Comparison of ENCODE assay signal across 28 cellular contexts in genomic region chr18:9042766-9043481, GRCh38.
"Had no signal": no experiment of that assay in that cellular context is flagged by ENCODE, and none has a peak within 500 bp of the region (broad histone marks: within the 10 kb centered on the region; RNA-seq: fewer than 3 reads in every experiment).

No MANE protein-coding gene starts in this region.

- DNase-seq: activated B cell treated with CpG ODN at 0.5 μM for 24 hours; activated CD4-positive, alpha-beta memory T cell treated with anti-CD3 and anti-CD28 coated beads for 36 hours; activated CD4-positive, alpha-beta T cell treated with anti-CD3 and anti-CD28 coated beads for 4 hours; activated CD4-positive, alpha-beta T cell treated with anti-CD3 and anti-CD28 coated beads, Interleukin-2, amount 10 ng/mL, durations not matched to agents 24 days and 14 days; activated CD4-positive, alpha-beta T cell treated with anti-CD3 and anti-CD28 coated beads, Interleukin-2, amount 50 U/mL, for 1 hour; activated CD4-positive, alpha-beta T cell treated with anti-CD3 and anti-CD28 coated beads, Interleukin-2, amount 50 U/mL, for 4 hours; activated CD4-positive, CD25-positive, alpha-beta regulatory T cell treated with anti-CD3 and anti-CD28 coated beads, Interleukin-2, amount 50 U/mL, for 72 hours; activated CD8-positive, alpha-beta memory T cell treated with anti-CD3 and anti-CD28 coated beads, Interleukin-2, amount 50 U/mL, for 4 hours; activated CD8-positive, alpha-beta T cell treated with anti-CD3 and anti-CD28 coated beads for 36 hours; activated effector memory CD4-positive, alpha-beta T cell treated with anti-CD3 and anti-CD28 coated beads, Interleukin-2, amount 50 U/mL, for 16 hours; activated naive CD4-positive, alpha-beta T cell treated with anti-CD3 and anti-CD28 coated beads, Interleukin-2, amount 10 ng/mL, durations not matched to agents 7 days and 5 days; activated naive CD4-positive, alpha-beta T cell treated with Interleukin-2 at 50 U/mL for 16 hours; activated naive CD8-positive, alpha-beta T cell treated with anti-CD3 and anti-CD28 coated beads, Interleukin-2, amount 10 ng/mL, durations not matched to agents 7 days and 5 days; activated naive CD8-positive, alpha-beta T cell treated with anti-CD3 and anti-CD28 coated beads, Interleukin-2, amount 50 U/mL, for 24 hours; activated T-cell treated with anti-CD3 and anti-CD28 coated beads for 4 hours; activated T-cell treated with anti-CD3 and anti-CD28 coated beads, Interleukin-2, amount 50 U/mL, for 1 hour; activated T-cell treated with anti-CD3 and anti-CD28 coated beads, Interleukin-2, amount 50 U/mL, for 4 hours; activated T-cell treated with anti-CD3 and anti-CD28 coated beads, Interleukin-2, amount 50 U/mL, for 72 hours; amygdala; anterior cingulate cortex; central memory CD4-positive, alpha-beta T cell; T-helper 2 cell; T-helper 9 cell had no signal

- H3K4me3 ChIP-seq: ascending aorta had no signal

- H3K27me3 ChIP-seq: ascending aorta had no signal

- FAIRE-seq: colon, TTC549 had no signal

- H3K4me1 ChIP-seq: ascending aorta had no signal

- H3K36me3 ChIP-seq: ascending aorta had no signal

- H3K9me3 ChIP-seq: ascending aorta had no signal

- ATAC-seq: activated CD8-positive, alpha-beta T cell treated with anti-CD3 and anti-CD28 coated beads for 36 hours; activated naive CD8-positive, alpha-beta T cell treated with anti-CD3 and anti-CD28 coated beads, Interleukin-2, amount 50 U/mL, for 24 hours; activated T-cell treated with anti-CD3 and anti-CD28 coated beads, Interleukin-2, amount 50 U/mL, for 4 hours; activated T-cell treated with anti-CD3 and anti-CD28 coated beads, Interleukin-2, amount 50 U/mL, for 72 hours; activated T-helper 17 cell treated with anti-CD3 and anti-CD28 coated beads, Interleukin-2, amount 50 U/mL, for 72 hours had no signal

- H3K27ac ChIP-seq: ascending aorta, VCaP had no signal
